Comparison of ENCODE assay signal across 7 cellular contexts in the genomic region with DNA sequence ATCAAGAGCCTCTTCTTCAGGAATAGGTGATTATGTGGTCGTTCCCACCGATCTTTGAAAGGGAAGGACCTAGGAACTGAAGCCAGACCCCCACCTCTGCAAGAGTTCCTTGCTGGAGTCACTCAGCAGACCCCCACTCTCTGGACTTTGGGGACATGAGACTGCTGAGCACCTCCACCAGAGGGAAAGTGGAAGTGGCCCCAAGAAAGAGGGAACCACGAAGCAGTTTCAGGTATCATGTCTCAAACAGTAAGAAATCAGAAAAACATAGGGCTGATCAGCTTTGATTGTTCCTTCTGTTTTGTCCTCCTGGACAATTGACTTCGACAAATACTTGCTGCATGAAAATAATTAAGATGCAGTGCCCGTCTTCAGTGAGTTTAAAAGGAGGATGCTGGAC.
DNase-seq lines count a peak whose midpoint lies in the region; ATAC-seq, FAIRE-seq and TF ChIP-seq lines count a peak whose summit lies in the region.
"Not testable (repeated sequence)": the region's sequence is repeated elsewhere in the genome, so short reads cannot be mapped to it uniquely, and the experiment has no call there.

No MANE protein-coding gene starts in this region.

- not testable (repeated sequence) for H3K4me3 Mint-ChIP-seq in activated B cell treated with CpG ODN at 0.5 μM for 24 hours; stimulated activated naive B cell treated with anti-CD40 and anti-IgM and Interleukin-4, amounts not matched to agents 10 μg/mL and 1 μg/mL and 100 μg/mL, for 72 hours

- not testable (repeated sequence) for DNase-seq in GM19239 (ENCODE audit: insufficient read length, low spot score); activated B cell treated with CpG ODN at 0.5 μM for 24 hours; stimulated activated naive B cell treated with anti-CD40 and anti-IgM and Interleukin-4, amounts not matched to agents 10 μg/mL and 1 μg/mL and 100 μg/mL, for 72 hours

- not testable (repeated sequence) for H3K9me3 Mint-ChIP-seq in activated B cell treated with CpG ODN at 0.5 μM for 24 hours; stimulated activated naive B cell treated with anti-CD40 and anti-IgM and Interleukin-4, amounts not matched to agents 10 μg/mL and 1 μg/mL and 100 μg/mL, for 72 hours

- H3K27me3 Mint-ChIP-seq in activated B cell treated with CpG ODN at 0.5 μM for 24 hours; stimulated activated naive B cell treated with anti-CD40 and anti-IgM and Interleukin-4, amounts not matched to agents 10 μg/mL and 1 μg/mL and 100 μg/mL, for 72 hours: not testable (repeated sequence)

- not testable (repeated sequence) for TF ChIP-seq CTCF in activated B cell treated with CpG ODN at 0.5 μM for 24 hours (IDR thresholded peaks at IDR 0.05)

- CTCF ChIA-PET in activated B cell treated with CpG ODN at 0.5 μM for 24 hours (lab: Charles Lee) = interaction anchor here (0.6 kb wide), 1 partner anchor 138 kb away, joined by 3 read pairs; no protein-coding TSS in a partner anchor

- not testable (repeated sequence) for H3K36me3 Mint-ChIP-seq in activated B cell treated with CpG ODN at 0.5 μM for 24 hours (ENCODE audit: low read depth); stimulated activated naive B cell treated with anti-CD40 and anti-IgM and Interleukin-4, amounts not matched to agents 10 μg/mL and 1 μg/mL and 100 μg/mL, for 72 hours

- intact Hi-C loops in activated B cell treated with CpG ODN at 0.5 μM for 24 hours (cut with micrococcal nuclease) = not testable (repeated sequence)

- not testable (repeated sequence) for H3K4me1 Mint-ChIP-seq in activated B cell treated with CpG ODN at 0.5 μM for 24 hours; stimulated activated naive B cell treated with anti-CD40 and anti-IgM and Interleukin-4, amounts not matched to agents 10 μg/mL and 1 μg/mL and 100 μg/mL, for 72 hours

- POLR2A ChIA-PET in activated B cell treated with CpG ODN at 0.5 μM for 24 hours (lab: Charles Lee) = not testable (repeated sequence)

- ATAC-seq in GM18502 (IDR thresholded peaks at IDR 0.05; ENCODE audit: poor library complexity, unreplicated experiment) (peak; percentile 67), GM21423 (IDR thresholded peaks at IDR 0.05; ENCODE audit: unreplicated experiment) (peak; percentile 43), GM21825 (IDR thresholded peaks at IDR 0.05; ENCODE audit: unreplicated experiment) (peak; percentile 60), HG03175 (IDR thresholded peaks at IDR 0.05; ENCODE audit: unreplicated experiment) (peak; percentile 66), activated B cell treated with CpG ODN at 0.5 μM for 24 hours (ENCODE audit: low read depth) (peak; percentile 58)
- ATAC-seq in stimulated activated naive B cell treated with anti-CD40 and anti-IgM and Interleukin-4, amounts not matched to agents 10 μg/mL and 1 μg/mL and 100 μg/mL, for 72 hours (replicated peaks) = peak; percentile 75 to 81

- peak; percentile 56 for FAIRE-seq in GM19239 (lab: Jason Lieb, UNC)

- H3K27ac Mint-ChIP-seq in activated B cell treated with CpG ODN at 0.5 μM for 24 hours; stimulated activated naive B cell treated with anti-CD40 and anti-IgM and Interleukin-4, amounts not matched to agents 10 μg/mL and 1 μg/mL and 100 μg/mL, for 72 hours: not testable (repeated sequence)
